ENCODE assay signal across 27 cellular contexts in genomic region chr3:49324768-49325167, GRCh38.
"Had no signal": no experiment of that assay in that cellular context is flagged by ENCODE, and none has a peak within 500 bp of the region (broad histone marks: within the 10 kb centered on the region; RNA-seq: fewer than 3 reads in every experiment).

No MANE protein-coding gene starts in this region.

- H3K9me3 ChIP-seq: heart left ventricle, left ventricle myocardium inferior, neutrophil, right atrium auricular region, right lobe of liver, thyroid gland, transverse colon, uterus had no signal

- H3K27me3 Mint-ChIP-seq: memory B cell; naive thymus-derived CD8-positive, alpha-beta T cell; progenitor cell of endocrine pancreas; stimulated activated naive CD8-positive, alpha-beta T cell treated with anti-CD3 and anti-CD28 coated beads, Interleukin-15, Interleukin-2, amounts not matched to agents 100 ng/mL and 50 ng/mL, for 24 hours had no signal

- H2AFZ ChIP-seq: neural progenitor cell, parathyroid adenoma had no signal

- ATAC-seq: heart left ventricle; naive thymus-derived CD8-positive, alpha-beta T cell; right lobe of liver had no signal

- H3K4me2 ChIP-seq: neural progenitor cell had no signal

- DNase-seq: glutamatergic neuron; heart left ventricle; hypothalamus; immature natural killer cell; islet precursor cell; left ventricle myocardium inferior; midbrain; naive thymus-derived CD8-positive, alpha-beta T cell; occipital lobe; right lobe of liver; stimulated activated CD4-positive, alpha-beta T cell treated with anti-CD3 and anti-CD28 coated beads, Interleukin-12 subunit alpha, Interleukin-12 subunit beta, amount 100 ng/mL, for 4 hours; stimulated activated CD4-positive, alpha-beta T cell treated with anti-CD3 and anti-CD28 coated beads, Interleukin-15, amount 100 ng/mL, for 24 hours; stimulated activated CD4-positive, alpha-beta T cell treated with anti-CD3 and anti-CD28 coated beads, Interleukin-2, amount 100 ng/mL, for 24 hours; stimulated activated CD4-positive, alpha-beta T cell treated with anti-CD3 and anti-CD28 coated beads, Interleukin-4, amount 100 ng/mL, for 1 hour; stimulated activated naive CD4-positive, alpha-beta T cell; thyroid gland; transverse colon; uterus had no signal

- H3K36me3 ChIP-seq: neural progenitor cell, uterus had no signal

- H3K4me3 ChIP-seq: heart left ventricle, left ventricle myocardium inferior, lung, neural progenitor cell, right atrium auricular region, right lobe of liver, thyroid gland, transverse colon, uterus had no signal

- H3K4me1 ChIP-seq: heart left ventricle, left ventricle myocardium inferior, neural progenitor cell, parathyroid adenoma, right atrium auricular region, right lobe of liver, thyroid gland, transverse colon, uterus had no signal

- H3K4me3 Mint-ChIP-seq: immature natural killer cell; memory B cell; naive thymus-derived CD8-positive, alpha-beta T cell; nephron; neural progenitor cell; stimulated activated naive CD8-positive, alpha-beta T cell treated with anti-CD3 and anti-CD28 coated beads, Interleukin-15, Interleukin-2, amounts not matched to agents 100 ng/mL and 50 ng/mL, for 24 hours had no signal

- H3K27ac ChIP-seq: heart left ventricle, left ventricle myocardium inferior, neural progenitor cell, neutrophil, parathyroid adenoma, right atrium auricular region, right lobe of liver, thyroid gland, transverse colon, uterus had no signal

- H3K9ac ChIP-seq: neural progenitor cell, parathyroid adenoma had no signal

- H3K27me3 ChIP-seq: heart left ventricle, neural progenitor cell, neutrophil, right atrium auricular region, right lobe of liver, thyroid gland, transverse colon, uterus had no signal

- H3K27ac Mint-ChIP-seq: memory B cell; nephron; progenitor cell of endocrine pancreas; stimulated activated naive CD8-positive, alpha-beta T cell treated with anti-CD3 and anti-CD28 coated beads, Interleukin-15, Interleukin-2, amounts not matched to agents 100 ng/mL and 50 ng/mL, for 24 hours had no signal

- H3K9me3 Mint-ChIP-seq: immature natural killer cell; memory B cell; naive thymus-derived CD8-positive, alpha-beta T cell; nephron; neural progenitor cell; stimulated activated naive CD8-positive, alpha-beta T cell treated with anti-CD3 and anti-CD28 coated beads, Interleukin-15, Interleukin-2, amounts not matched to agents 100 ng/mL and 50 ng/mL, for 24 hours had no signal

- H3K4me1 Mint-ChIP-seq: nephron, neural progenitor cell had no signal
